Comparison of ENCODE assay signal across 23 cellular contexts in genomic region chr5:13569088-13569715, GRCh38.
"Had no signal": no experiment of that assay in that cellular context is flagged by ENCODE, and none has a peak within 500 bp of the region (broad histone marks: within the 10 kb centered on the region; RNA-seq: fewer than 3 reads in every experiment).

No MANE protein-coding gene starts in this region.

- H3K36me3 ChIP-seq: gastroesophageal sphincter, heart left ventricle, left lung, prostate gland, tibial artery had no signal

- DNase-seq: cortex of kidney; effector memory CD8-positive, alpha-beta T cell; heart left ventricle; left cardiac atrium; left lung; mesendoderm; midbrain; naive thymus-derived CD8-positive, alpha-beta T cell; nephron progenitor cell; nucleus accumbens; right cardiac atrium; small intestine; stimulated activated CD4-positive, alpha-beta T cell treated with anti-CD3 and anti-CD28 coated beads, Interleukin-1b, Interleukin-23, amount 100 ng/mL, for 48 hours; stimulated activated CD4-positive, alpha-beta T cell treated with anti-CD3 and anti-CD28 coated beads, Interleukin-4, amount 100 ng/mL, for 1 hour; stimulated activated CD8-positive, alpha-beta memory T cell treated with anti-CD3 and anti-CD28 coated beads, Interleukin-4, amount 100 ng/mL, for 48 hours; stimulated activated naive CD4-positive, alpha-beta T cell treated with Interleukin-2 at 50 U/mL for 16 hours; substantia nigra; testis; tibial artery had no signal

- H3K27me3 ChIP-seq: gastroesophageal sphincter, hepatocyte, left lung, testis, tibial artery had no signal

- H3K4me1 ChIP-seq: gastroesophageal sphincter, heart left ventricle, left lung, prostate gland, testis, tibial artery had no signal

- H3K9me3 Mint-ChIP-seq: nephron progenitor cell had no signal

- H3K4me3 ChIP-seq: gastroesophageal sphincter, heart left ventricle, hepatocyte, left lung, prostate gland, testis, tibial artery had no signal

- H3K4me3 Mint-ChIP-seq: effector memory CD8-positive, alpha-beta T cell; naive thymus-derived CD8-positive, alpha-beta T cell; nephron progenitor cell; type B pancreatic cell had no signal

- H3K27ac Mint-ChIP-seq: effector memory CD8-positive, alpha-beta T cell; naive thymus-derived CD8-positive, alpha-beta T cell; nephron progenitor cell; type B pancreatic cell had no signal

- H3K9me3 ChIP-seq: left lung, prostate gland, testis, tibial artery had no signal

- H3K4me2 ChIP-seq: hepatocyte had no signal

- ATAC-seq: effector memory CD8-positive, alpha-beta T cell; gastroesophageal sphincter; heart left ventricle; left cardiac atrium; left lung; naive thymus-derived CD8-positive, alpha-beta T cell; right cardiac atrium had no signal

- H3K4me1 Mint-ChIP-seq: naive thymus-derived CD8-positive, alpha-beta T cell; nephron progenitor cell had no signal

- H3K27me3 Mint-ChIP-seq: effector memory CD8-positive, alpha-beta T cell; naive thymus-derived CD8-positive, alpha-beta T cell had no signal

- H3K36me3 Mint-ChIP-seq: naive thymus-derived CD8-positive, alpha-beta T cell; type B pancreatic cell had no signal

- H3K27ac ChIP-seq: gastroesophageal sphincter, heart left ventricle, hepatocyte, left lung, prostate gland, testis, tibial artery had no signal

- H2AFZ ChIP-seq: hepatocyte had no signal

- H3K79me2 ChIP-seq: hepatocyte had no signal
